19 cellular contexts compared by ENCODE assay signal in genomic region chr17:17911003-17911613, GRCh38.
DNase-seq lines count a peak whose midpoint lies in the region; ATAC-seq and TF ChIP-seq lines count a peak whose summit lies in the region.
"Had no signal": no experiment of that assay in that cellular context is flagged by ENCODE, and none has a peak within 500 bp of the region (broad histone marks: within the 10 kb centered on the region; RNA-seq: fewer than 3 reads in every experiment).

No MANE protein-coding gene starts in this region.

- intact Hi-C loops in psoas muscle (cut with DNase I): no loop called here

- H3K36me3 ChIP-seq in WERI-Rb-1 (no peaks in the 10 kb centered on the region), psoas muscle (ENCODE audit: insufficient read depth in 1 of 2, low read depth in 1 of 2) (peaks cover 0 to 11% of the 10 kb centered on the region in 2 donors)

- WGBS in psoas muscle, 3 donors: 33 to 56% (median 34%) methylated on average over 10 of the region's 10 CpGs

- TF ChIP-seq CTCF in HFFc6 (IDR thresholded peaks at IDR 0.05): no peak
- TF ChIP-seq CTCF in WERI-Rb-1 (IDR thresholded peaks at IDR 0.05; ENCODE audit: low read depth, low read length): no peak
- TF ChIP-seq CTCF in psoas muscle (IDR thresholded peaks at IDR 0.05): no peak

- peaks cover 11% of the 10 kb centered on the region for H3K36me3 Mint-ChIP-seq in HFFc6 (ENCODE audit: low read depth)
- peaks cover 7% of the 10 kb centered on the region for H3K36me3 Mint-ChIP-seq in activated CD4-positive, alpha-beta T cell treated with anti-CD3 and anti-CD28 coated beads, Interleukin-2, amount 10 ng/mL, durations not matched to agents 7 days and 5 days (ENCODE audit: low read depth)
- H3K36me3 Mint-ChIP-seq: activated naive CD4-positive, alpha-beta T cell treated with anti-CD3 and anti-CD28 coated beads, Interleukin-2, amount 50 U/mL, for 72 hours had no signal

- CTCF ChIA-PET in activated CD4-positive, alpha-beta T cell treated with anti-CD3 and anti-CD28 coated beads, Interleukin-2, amount 10 ng/mL, durations not matched to agents 7 days and 5 days (lab: Charles Lee): no interaction called here

- peak overlapping the region; percentile 93 for H3K27ac ChIP-seq in WERI-Rb-1
- peak overlapping the region; percentile 70 for H3K27ac ChIP-seq in psoas muscle
- H3K27ac ChIP-seq: BLaER1 treated with 17β-estradiol and CSF1 and Interleukin-3, amounts not matched to agents 10 nM and 100 nM; parathyroid adenoma; VCaP had no signal

- H3K4me3 ChIP-seq in WERI-Rb-1 (ENCODE audit: low read depth, low read length) (no peak overlapping the region), psoas muscle (no peak overlapping the region)
- H3K4me3 ChIP-seq: BLaER1 treated with 17β-estradiol and CSF1 and Interleukin-3, amounts not matched to agents 10 nM and 100 nM had no signal

- H3K9me3 ChIP-seq in WERI-Rb-1 (ENCODE audit: severe bottlenecking) (peaks cover 3% of the 10 kb centered on the region), psoas muscle (no peaks in the 10 kb centered on the region)

- ATAC-seq in left lobe of liver (peak; percentile 86), psoas muscle (peak; percentile 39 to 82 (median 69)), GM18909 (IDR thresholded peaks at IDR 0.05; ENCODE audit: poor library complexity, unreplicated experiment) (no peak), GM21529 (IDR thresholded peaks at IDR 0.05; ENCODE audit: unreplicated experiment) (no peak)
- ATAC-seq: activated naive CD4-positive, alpha-beta T cell treated with anti-CD3 and anti-CD28 coated beads, Interleukin-2, amount 50 U/mL, for 72 hours; stimulated activated memory B cell treated with anti-CD40 and anti-IgM and Interleukin-4, amounts not matched to agents 10 μg/mL and 1 μg/mL and 100 μg/mL, for 72 hours had no signal

- H3K4me1 ChIP-seq in psoas muscle: peaks cover 38% of the 10 kb centered on the region
- H3K4me1 ChIP-seq: parathyroid adenoma had no signal

- no peak for DNase-seq in HFFc6
- peak; percentile 35 for DNase-seq in WERI-Rb-1
- DNase-seq in left lobe of liver (ENCODE audit: low spot score): no peak
- no peak for DNase-seq in psoas muscle
- no peak for DNase-seq in DMS114 treated with DMSO at 0.1 percent for 48 hours (lab: John Stamatoyannopoulos, UW; ENCODE audit: unreplicated experiment)
- no peak for DNase-seq in activated CD4-positive, alpha-beta T cell treated with anti-CD3 and anti-CD28 coated beads, Interleukin-2, amount 10 ng/mL, durations not matched to agents 7 days and 5 days
- DNase-seq: activated CD8-positive, alpha-beta memory T cell treated with anti-CD3 and anti-CD28 coated beads, Interleukin-2, amount 50 U/mL, for 4 hours; NCI-H1092 treated with DMSO at 0.1 percent for 48 hours; NCI-H526 treated with DMSO at 0.1 percent for 48 hours; SIG-M5; stimulated activated CD4-positive, alpha-beta T cell treated with anti-CD3 and anti-CD28 coated beads, Interleukin-4, amount 100 ng/mL, for 4 hours had no signal

- peak overlapping the region; percentile 52; the same call in 1 of the 2 replicates for H3K27ac Mint-ChIP-seq in HFFc6
- H3K27ac Mint-ChIP-seq in activated CD4-positive, alpha-beta T cell treated with anti-CD3 and anti-CD28 coated beads, Interleukin-2, amount 10 ng/mL, durations not matched to agents 7 days and 5 days: no peak overlapping the region
- H3K27ac Mint-ChIP-seq: activated naive CD4-positive, alpha-beta T cell treated with anti-CD3 and anti-CD28 coated beads, Interleukin-2, amount 50 U/mL, for 72 hours; stimulated activated memory B cell treated with anti-CD40 and anti-IgM and Interleukin-4, amounts not matched to agents 10 μg/mL and 1 μg/mL and 100 μg/mL, for 72 hours had no signal

- H3K27me3 Mint-ChIP-seq in HFFc6 (ENCODE audit: insufficient read depth): no peaks in the 10 kb centered on the region
- H3K27me3 Mint-ChIP-seq in activated CD4-positive, alpha-beta T cell treated with anti-CD3 and anti-CD28 coated beads, Interleukin-2, amount 10 ng/mL, durations not matched to agents 7 days and 5 days: no peaks in the 10 kb centered on the region
- H3K27me3 Mint-ChIP-seq: central memory CD8-positive, alpha-beta T cell; stimulated activated memory B cell treated with anti-CD40 and anti-IgM and Interleukin-4, amounts not matched to agents 10 μg/mL and 1 μg/mL and 100 μg/mL, for 72 hours had no signal

- POLR2A ChIA-PET in activated CD4-positive, alpha-beta T cell treated with anti-CD3 and anti-CD28 coated beads, Interleukin-2, amount 10 ng/mL, durations not matched to agents 7 days and 5 days (lab: Charles Lee): no interaction called here

- H3K9me3 Mint-ChIP-seq in HFFc6: no peaks in the 10 kb centered on the region
- no peaks in the 10 kb centered on the region for H3K9me3 Mint-ChIP-seq in activated CD4-positive, alpha-beta T cell treated with anti-CD3 and anti-CD28 coated beads, Interleukin-2, amount 10 ng/mL, durations not matched to agents 7 days and 5 days
- H3K9me3 Mint-ChIP-seq: activated naive CD4-positive, alpha-beta T cell treated with anti-CD3 and anti-CD28 coated beads, Interleukin-2, amount 50 U/mL, for 72 hours; central memory CD8-positive, alpha-beta T cell; stimulated activated memory B cell treated with anti-CD40 and anti-IgM and Interleukin-4, amounts not matched to agents 10 μg/mL and 1 μg/mL and 100 μg/mL, for 72 hours had no signal

- peaks cover 45% of the 10 kb centered on the region for H3K4me1 Mint-ChIP-seq in HFFc6 (ENCODE audit: low read depth)
- peaks cover 11% of the 10 kb centered on the region for H3K4me1 Mint-ChIP-seq in activated CD4-positive, alpha-beta T cell treated with anti-CD3 and anti-CD28 coated beads, Interleukin-2, amount 10 ng/mL, durations not matched to agents 7 days and 5 days
- H3K4me1 Mint-ChIP-seq: stimulated activated memory B cell treated with anti-CD40 and anti-IgM and Interleukin-4, amounts not matched to agents 10 μg/mL and 1 μg/mL and 100 μg/mL, for 72 hours had no signal

- H3K27me3 ChIP-seq in WERI-Rb-1 (ENCODE audit: insufficient read depth, low read depth, severe bottlenecking) (no peaks in the 10 kb centered on the region), psoas muscle (ENCODE audit: insufficient read depth in 3 of 3, low read length in 2 of 3) (no peaks in the 10 kb centered on the region)
- H3K27me3 ChIP-seq: BLaER1 treated with 17β-estradiol and CSF1 and Interleukin-3, amounts not matched to agents 10 nM and 100 nM had no signal

- no peak overlapping the region for H3K4me3 Mint-ChIP-seq in HFFc6
- no peak overlapping the region for H3K4me3 Mint-ChIP-seq in activated CD4-positive, alpha-beta T cell treated with anti-CD3 and anti-CD28 coated beads, Interleukin-2, amount 10 ng/mL, durations not matched to agents 7 days and 5 days
- H3K4me3 Mint-ChIP-seq: central memory CD8-positive, alpha-beta T cell; stimulated activated memory B cell treated with anti-CD40 and anti-IgM and Interleukin-4, amounts not matched to agents 10 μg/mL and 1 μg/mL and 100 μg/mL, for 72 hours had no signal

Comparison
In these comparisons a context has a peak if more than half of its experiments do, and no peak if none do; other contexts are left out.
1. ATAC-seq: peak in left lobe of liver (single experiment) and psoas muscle (4 of 4); none in GM18909 (single experiment) and GM21529 (single experiment).